Comparison of ENCODE assay signal across 9 cellular contexts in the genomic region with DNA sequence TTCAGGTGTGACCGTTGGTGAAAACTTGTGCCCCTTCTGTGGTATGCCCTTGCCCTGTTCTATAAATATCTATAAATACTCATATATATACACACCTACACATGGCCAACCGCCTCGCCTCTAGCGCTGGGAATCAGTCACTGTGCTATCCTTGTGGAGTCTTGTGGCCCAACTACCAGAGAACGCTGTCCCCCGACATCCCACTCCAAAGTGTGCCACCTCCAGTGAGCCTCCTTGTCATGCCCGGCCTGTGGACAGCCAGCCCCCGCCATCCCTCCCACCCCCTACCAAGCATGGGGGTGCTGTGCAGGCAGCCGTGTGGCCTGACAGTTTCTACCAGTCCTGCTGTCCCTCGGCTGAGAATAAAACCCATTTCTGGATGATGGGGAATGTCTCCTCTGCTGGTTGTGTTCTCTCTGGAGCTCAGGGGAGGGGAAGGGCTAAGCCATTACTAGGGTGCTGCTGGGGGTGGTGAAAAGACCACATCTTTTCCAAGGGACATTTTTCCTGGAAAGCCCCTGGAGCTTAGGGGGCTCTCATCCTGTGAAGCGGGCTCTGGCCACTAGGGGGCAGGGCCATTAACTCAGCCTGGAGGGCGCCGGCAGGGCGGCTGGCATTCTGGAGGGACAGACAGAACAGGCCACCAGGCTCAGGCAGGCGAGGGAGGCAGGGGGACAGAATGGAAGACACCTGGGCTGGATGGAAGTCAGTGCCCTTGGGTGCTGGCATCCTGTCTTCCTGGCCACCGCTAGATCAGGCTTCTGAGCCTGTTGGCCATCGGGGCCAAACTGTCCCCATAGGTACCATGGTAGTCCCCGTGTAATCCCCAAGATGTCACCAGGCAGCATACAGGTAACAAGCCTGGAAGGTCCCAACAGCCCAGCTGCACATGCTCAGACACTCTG. TPM values are rescaled to one million over a fixed set of nuclear protein-coding genes. Genes with fewer than 3 reads are reported as not detected.
DNase-seq lines count a peak whose midpoint lies in the region; ATAC-seq, FAIRE-seq and TF ChIP-seq lines count a peak whose summit lies in the region.
"Had no signal": no experiment of that assay in that cellular context is flagged by ENCODE, and none has a peak within 500 bp of the region (broad histone marks: within the 10 kb centered on the region; RNA-seq: fewer than 3 reads in every experiment).

No MANE protein-coding gene starts in this region.

- ATAC-seq in HG03039 (IDR thresholded peaks at IDR 0.05; ENCODE audit: unreplicated experiment) (no peak), GM18909 (IDR thresholded peaks at IDR 0.05; ENCODE audit: poor library complexity, unreplicated experiment) (no peak)

- H3K4me3 Mint-ChIP-seq in Calu3 (ENCODE audit: low read depth, unreplicated experiment) = no peak overlapping the region

- no peak for FAIRE-seq in HTR-8/SVneo (lab: Jason Lieb, UNC)
- FAIRE-seq: TTC549 had no signal

- peaks cover 20% of the 10 kb centered on the region for H3K36me3 Mint-ChIP-seq in Calu3 (ENCODE audit: insufficient read depth, unreplicated experiment)

- H3K4me1 Mint-ChIP-seq in Calu3 (ENCODE audit: low read depth, unreplicated experiment) = no peaks in the 10 kb centered on the region

- peak; percentile 62 for DNase-seq in Calu3
- DNase-seq in HTR-8/SVneo (ENCODE audit: insufficient read length, low spot score) = peak; percentile 54
- peak in 3 of 5 donors; percentile 30 to 49 (median 39) for DNase-seq in T-helper 1 cell
- peak; percentile 79 for DNase-seq in astrocyte of the hippocampus (ENCODE audit: low read depth, low spot score)
- DNase-seq in iPS-NIHi7 (ENCODE audit: extremely low spot score) = peak; percentile 92
- peak; percentile 39 for DNase-seq in stimulated activated CD4-positive, alpha-beta T cell treated with anti-CD3 and anti-CD28 coated beads, Interleukin-1b, Interleukin-23, amount 100 ng/mL, for 48 hours

- H3K27me3 Mint-ChIP-seq in Calu3 (ENCODE audit: unreplicated experiment) = no peaks in the 10 kb centered on the region

- CTCF ChIA-PET in Calu3 (lab: Charles Lee) = interaction anchor here (1.3 kb wide), 1 partner anchor 62 kb away, joined by 3 read pairs; no protein-coding TSS in a partner anchor

- no peak overlapping the region for H3K27ac Mint-ChIP-seq in Calu3 (ENCODE audit: unreplicated experiment)

- peak; percentile 73 for TF ChIP-seq CTCF in Calu3 (IDR thresholded peaks at IDR 0.05; ENCODE audit: unreplicated experiment)

- H3K9me3 Mint-ChIP-seq in Calu3 (ENCODE audit: low read depth, unreplicated experiment) = no peaks in the 10 kb centered on the region

- no TSS peak for BruUV-seq in Calu3 (replicated peaks; lab: Mats Ljungman, UMichigan)

- intact Hi-C loops in Calu3 (cut with micrococcal nuclease; ENCODE audit: unreplicated experiment) = no loop called here

RNA-seq across cellular contexts. Expression of a gene that starts 20.7 kb away (rescaled TPM):
- 69.6 and 77.2 TPM in 2 replicates for total RNA-seq in Calu3 (2022)

RNA-seq across cellular contexts. Expression of a gene that starts 21.0 kb away (rescaled TPM):
- total RNA-seq in Calu3 (2022) = 9.6 and 9.7 TPM in 2 replicates

RNA-seq across cellular contexts. Expression of a gene that starts 51.9 kb away (rescaled TPM):
- total RNA-seq in Calu3 (2022) = 30.8 and 40.0 TPM in 2 replicates

Comparison
In these comparisons a context has a peak if more than half of its experiments do, and no peak if none do; other contexts are left out.
1. DNase-seq: peak in every context shown above with its lines; median percentile 92 in iPS-NIHi7; 79 in astrocyte of the hippocampus; 62 in Calu3; 54 in HTR-8/SVneo; 39 in T-helper 1 cell; 39 in stimulated activated CD4-positive, alpha-beta T cell treated with anti-CD3 and anti-CD28 coated beads, Interleukin-1b, Interleukin-23, amount 100 ng/mL, for 48 hours.